ENCODE assay signal across 23 cellular contexts in genomic region chr12:45833401-45833800, GRCh38.
"Had no signal": no experiment of that assay in that cellular context is flagged by ENCODE, and none has a peak within 500 bp of the region (broad histone marks: within the 10 kb centered on the region; RNA-seq: fewer than 3 reads in every experiment).

No MANE protein-coding gene starts in this region.

- H3K27ac ChIP-seq: coronary artery, left lung, skin epidermis, vagina had no signal

- FAIRE-seq: frontal cortex, keratinocyte had no signal

- H3K27me3 Mint-ChIP-seq: activated CD4-positive, alpha-beta T cell treated with anti-CD3 and anti-CD28 coated beads for 36 hours; activated CD8-positive, alpha-beta memory T cell treated with anti-CD3 and anti-CD28 coated beads, Interleukin-2, amount 10 ng/mL, durations not matched to agents 7 days and 5 days; activated naive CD8-positive, alpha-beta T cell treated with anti-CD3 and anti-CD28 coated beads, Interleukin-2, amount 50 U/mL, for 24 hours; activated T-helper 17 cell treated with anti-CD3 and anti-CD28 coated beads, Interleukin-2, amount 50 U/mL, for 72 hours; brain; central memory CD8-positive, alpha-beta T cell; stimulated activated naive CD8-positive, alpha-beta T cell treated with anti-CD3 and anti-CD28 coated beads, Interleukin-15, Interleukin-2, amounts not matched to agents 100 ng/mL and 50 ng/mL, for 24 hours had no signal

- H3K4me1 ChIP-seq: vagina had no signal

- H3K27ac Mint-ChIP-seq: activated CD4-positive, alpha-beta T cell treated with anti-CD3 and anti-CD28 coated beads for 36 hours; activated CD8-positive, alpha-beta memory T cell treated with anti-CD3 and anti-CD28 coated beads, Interleukin-2, amount 10 ng/mL, durations not matched to agents 7 days and 5 days; activated naive CD4-positive, alpha-beta T cell treated with anti-CD3 and anti-CD28 coated beads for 36 hours; activated naive CD8-positive, alpha-beta T cell treated with anti-CD3 and anti-CD28 coated beads, Interleukin-2, amount 50 U/mL, for 24 hours; activated T-helper 17 cell treated with anti-CD3 and anti-CD28 coated beads, Interleukin-2, amount 50 U/mL, for 72 hours; brain; stimulated activated naive CD8-positive, alpha-beta T cell treated with anti-CD3 and anti-CD28 coated beads, Interleukin-15, Interleukin-2, amounts not matched to agents 100 ng/mL and 50 ng/mL, for 24 hours; WTC11 had no signal

- H3K9me3 Mint-ChIP-seq: activated T-helper 17 cell treated with anti-CD3 and anti-CD28 coated beads, Interleukin-2, amount 50 U/mL, for 72 hours; central memory CD8-positive, alpha-beta T cell had no signal

- H3K4me1 Mint-ChIP-seq: activated CD8-positive, alpha-beta memory T cell treated with anti-CD3 and anti-CD28 coated beads, Interleukin-2, amount 10 ng/mL, durations not matched to agents 7 days and 5 days; activated naive CD8-positive, alpha-beta T cell treated with anti-CD3 and anti-CD28 coated beads, Interleukin-2, amount 50 U/mL, for 24 hours; brain; neural crest cell; WTC11 had no signal

- H3K4me3 ChIP-seq: coronary artery, left lung, skin epidermis, vagina had no signal

- ATAC-seq: activated CD4-positive, alpha-beta T cell treated with anti-CD3 and anti-CD28 coated beads for 36 hours; activated CD8-positive, alpha-beta memory T cell treated with anti-CD3 and anti-CD28 coated beads, Interleukin-2, amount 10 ng/mL, durations not matched to agents 7 days and 5 days; activated naive CD8-positive, alpha-beta T cell treated with anti-CD3 and anti-CD28 coated beads, Interleukin-2, amount 50 U/mL, for 24 hours; activated T-helper 17 cell treated with anti-CD3 and anti-CD28 coated beads, Interleukin-2, amount 50 U/mL, for 72 hours; left lung; WTC11 had no signal

- H3K4me3 Mint-ChIP-seq: activated CD4-positive, alpha-beta T cell treated with anti-CD3 and anti-CD28 coated beads for 36 hours; activated CD8-positive, alpha-beta memory T cell treated with anti-CD3 and anti-CD28 coated beads, Interleukin-2, amount 10 ng/mL, durations not matched to agents 7 days and 5 days; activated naive CD4-positive, alpha-beta T cell treated with anti-CD3 and anti-CD28 coated beads for 36 hours; activated naive CD8-positive, alpha-beta T cell treated with anti-CD3 and anti-CD28 coated beads, Interleukin-2, amount 50 U/mL, for 24 hours; activated T-helper 17 cell treated with anti-CD3 and anti-CD28 coated beads, Interleukin-2, amount 50 U/mL, for 72 hours; brain; central memory CD8-positive, alpha-beta T cell; neural crest cell; stimulated activated naive CD8-positive, alpha-beta T cell treated with anti-CD3 and anti-CD28 coated beads, Interleukin-15, Interleukin-2, amounts not matched to agents 100 ng/mL and 50 ng/mL, for 24 hours; WTC11 had no signal

- DNase-seq: activated CD4-positive, alpha-beta T cell treated with anti-CD3 and anti-CD28 coated beads for 36 hours; activated CD4-positive, alpha-beta T cell treated with anti-CD3 and anti-CD28 coated beads, Interleukin-2, amount 50 U/mL, for 48 hours; activated CD8-positive, alpha-beta memory T cell treated with anti-CD3 and anti-CD28 coated beads, Interleukin-2, amount 10 ng/mL, durations not matched to agents 7 days and 5 days; activated naive CD4-positive, alpha-beta T cell treated with anti-CD3 and anti-CD28 coated beads for 36 hours; activated naive CD8-positive, alpha-beta T cell treated with anti-CD3 and anti-CD28 coated beads, Interleukin-2, amount 50 U/mL, for 24 hours; anterior cingulate cortex; left lung; mammary epithelial cell; retina; stimulated activated CD4-positive, alpha-beta T cell treated with anti-CD3 and anti-CD28 coated beads, Interleukin-15, amount 100 ng/mL, for 24 hours; stimulated activated CD4-positive, alpha-beta T cell treated with anti-CD3 and anti-CD28 coated beads, Interleukin-2, amount 100 ng/mL, for 48 hours; trophoblast cell had no signal

- H3K9me3 ChIP-seq: vagina had no signal
